Comparison of ENCODE assay signal across 1 cellular context in the genomic region with DNA sequence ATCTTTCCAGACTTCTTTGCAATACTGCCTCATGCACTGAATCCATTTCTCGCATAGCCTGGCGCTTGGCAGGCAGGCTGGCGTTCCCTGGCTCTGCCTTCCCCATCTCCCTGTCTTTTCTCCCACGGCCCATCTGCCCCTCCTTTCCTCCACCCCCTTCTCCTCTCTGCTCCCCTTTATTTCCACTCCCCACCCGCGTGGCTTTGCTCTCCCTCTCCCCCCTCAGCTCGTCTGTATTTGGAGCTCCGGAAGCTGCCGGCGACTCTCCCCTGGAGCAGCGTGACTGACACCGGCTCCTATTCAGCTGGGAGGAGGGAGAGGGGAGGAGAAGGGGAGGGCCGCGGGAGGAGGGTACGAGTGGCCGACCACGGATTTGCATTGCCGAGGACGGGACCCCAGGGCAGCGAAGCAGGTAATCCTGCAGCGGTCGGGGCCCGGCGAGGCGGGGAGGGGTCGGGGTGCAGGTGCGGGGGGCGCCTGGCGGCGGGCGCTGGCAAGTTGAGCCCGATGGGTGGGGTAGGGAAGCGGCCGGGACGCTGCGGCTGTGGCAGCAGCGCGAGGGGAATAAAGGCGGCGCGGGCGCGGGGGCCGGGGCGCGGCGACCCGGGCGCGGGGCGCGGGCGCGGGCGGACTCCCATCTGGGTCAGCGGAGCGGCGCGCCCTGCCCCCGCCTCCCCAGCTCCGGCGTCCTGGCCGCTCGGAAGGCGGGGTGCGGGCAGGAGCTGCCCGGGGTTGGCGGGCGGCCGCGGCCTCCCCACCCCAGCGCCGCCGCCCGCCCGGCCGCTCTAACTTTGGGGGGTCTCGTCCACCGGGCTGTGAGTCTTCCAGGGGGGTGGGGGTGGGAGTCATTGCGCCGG.
TF ChIP-seq lines count a peak whose summit lies in the region.

A gene with protein sequence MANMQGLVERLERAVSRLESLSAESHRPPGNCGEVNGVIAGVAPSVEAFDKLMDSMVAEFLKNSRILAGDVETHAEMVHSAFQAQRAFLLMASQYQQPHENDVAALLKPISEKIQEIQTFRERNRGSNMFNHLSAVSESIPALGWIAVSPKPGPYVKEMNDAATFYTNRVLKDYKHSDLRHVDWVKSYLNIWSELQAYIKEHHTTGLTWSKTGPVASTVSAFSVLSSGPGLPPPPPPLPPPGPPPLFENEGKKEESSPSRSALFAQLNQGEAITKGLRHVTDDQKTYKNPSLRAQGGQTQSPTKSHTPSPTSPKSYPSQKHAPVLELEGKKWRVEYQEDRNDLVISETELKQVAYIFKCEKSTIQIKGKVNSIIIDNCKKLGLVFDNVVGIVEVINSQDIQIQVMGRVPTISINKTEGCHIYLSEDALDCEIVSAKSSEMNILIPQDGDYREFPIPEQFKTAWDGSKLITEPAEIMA (plus strand): TSS at position 261 of the 857 bp plus-strand sequence. CDS start 27,961 bp downstream, outside the sequence.

TF ChIP-seq in HepG2, 621 proteins besides CTCF, POLR2A, EP300 and RAD21 (continued from another document and continues in another):
- TF ChIP-seq, protein P1, sequence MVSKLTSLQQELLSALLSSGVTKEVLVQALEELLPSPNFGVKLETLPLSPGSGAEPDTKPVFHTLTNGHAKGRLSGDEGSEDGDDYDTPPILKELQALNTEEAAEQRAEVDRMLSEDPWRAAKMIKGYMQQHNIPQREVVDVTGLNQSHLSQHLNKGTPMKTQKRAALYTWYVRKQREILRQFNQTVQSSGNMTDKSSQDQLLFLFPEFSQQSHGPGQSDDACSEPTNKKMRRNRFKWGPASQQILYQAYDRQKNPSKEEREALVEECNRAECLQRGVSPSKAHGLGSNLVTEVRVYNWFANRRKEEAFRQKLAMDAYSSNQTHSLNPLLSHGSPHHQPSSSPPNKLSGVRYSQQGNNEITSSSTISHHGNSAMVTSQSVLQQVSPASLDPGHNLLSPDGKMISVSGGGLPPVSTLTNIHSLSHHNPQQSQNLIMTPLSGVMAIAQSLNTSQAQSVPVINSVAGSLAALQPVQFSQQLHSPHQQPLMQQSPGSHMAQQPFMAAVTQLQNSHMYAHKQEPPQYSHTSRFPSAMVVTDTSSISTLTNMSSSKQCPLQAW (CRISPR knock-in tag; IDR thresholded peaks at IDR 0.05): peak; percentile 84
- no peak for TF ChIP-seq ZNF225 (CRISPR knock-in tag; IDR thresholded peaks at IDR 0.05)
- peak; percentile 75 for TF ChIP-seq SPEN (CRISPR knock-in tag; IDR thresholded peaks at IDR 0.05; ENCODE audit: low read depth)
- TF ChIP-seq EHMT2 (IDR thresholded peaks at IDR 0.05; ENCODE audit: borderline replicate concordance, low read depth, low read length): no peak
- no peak for TF ChIP-seq ZNF124 (CRISPR knock-in tag; IDR thresholded peaks at IDR 0.05)
- TF ChIP-seq BORCS8-MEF2B (CRISPR knock-in tag; IDR thresholded peaks at IDR 0.05): peak; percentile 83
- no peak for TF ChIP-seq NR2F2 (IDR thresholded peaks at IDR 0.05; ENCODE audit: borderline replicate concordance, low read depth)
- no peak for TF ChIP-seq ZNF382 (CRISPR knock-in tag; IDR thresholded peaks at IDR 0.05; ENCODE audit: borderline replicate concordance)
- no peak for TF ChIP-seq CHCHD3 (CRISPR knock-in tag; IDR thresholded peaks at IDR 0.05)
- no peak for TF ChIP-seq NR1H2 (CRISPR knock-in tag; IDR thresholded peaks at IDR 0.05; ENCODE audit: borderline replicate concordance, low read depth)
- peak; percentile 43; the same call in 1 of the 2 replicates for TF ChIP-seq ERF (CRISPR knock-in tag; IDR thresholded peaks at IDR 0.05)
- TF ChIP-seq, protein P2, sequence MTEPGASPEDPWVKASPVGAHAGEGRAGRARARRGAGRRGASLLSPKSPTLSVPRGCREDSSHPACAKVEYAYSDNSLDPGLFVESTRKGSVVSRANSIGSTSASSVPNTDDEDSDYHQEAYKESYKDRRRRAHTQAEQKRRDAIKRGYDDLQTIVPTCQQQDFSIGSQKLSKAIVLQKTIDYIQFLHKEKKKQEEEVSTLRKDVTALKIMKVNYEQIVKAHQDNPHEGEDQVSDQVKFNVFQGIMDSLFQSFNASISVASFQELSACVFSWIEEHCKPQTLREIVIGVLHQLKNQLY (CRISPR knock-in tag; IDR thresholded peaks at IDR 0.05): peak; percentile 47; the same call in 1 of the 2 replicates
- no peak; the same call in 1 of the 2 replicates for TF ChIP-seq ZNF605 (CRISPR knock-in tag; IDR thresholded peaks at IDR 0.05)
- TF ChIP-seq MAZ (IDR thresholded peaks at IDR 0.05; ENCODE audit: borderline replicate concordance, low read depth, low read length): peak; percentile 47; the same call in 1 of the 2 replicates
- TF ChIP-seq MAZ (CRISPR knock-in tag; IDR thresholded peaks at IDR 0.05; ENCODE audit: low read depth): peak; percentile 61; the same call in 1 of the 2 replicates
- TF ChIP-seq ZFP36L2 (CRISPR knock-in tag; IDR thresholded peaks at IDR 0.05): no peak
- no peak; the same call in 1 of the 2 replicates for TF ChIP-seq TCF7 (IDR thresholded peaks at IDR 0.05; ENCODE audit: low read depth)
- no peak; the same call in 1 of the 2 replicates for TF ChIP-seq IRX3 (CRISPR knock-in tag; IDR thresholded peaks at IDR 0.05; ENCODE audit: borderline replicate concordance, low read depth)
- no peak for TF ChIP-seq ZNF816 (CRISPR knock-in tag; IDR thresholded peaks at IDR 0.05; ENCODE audit: borderline replicate concordance)
- TF ChIP-seq, protein P3, sequence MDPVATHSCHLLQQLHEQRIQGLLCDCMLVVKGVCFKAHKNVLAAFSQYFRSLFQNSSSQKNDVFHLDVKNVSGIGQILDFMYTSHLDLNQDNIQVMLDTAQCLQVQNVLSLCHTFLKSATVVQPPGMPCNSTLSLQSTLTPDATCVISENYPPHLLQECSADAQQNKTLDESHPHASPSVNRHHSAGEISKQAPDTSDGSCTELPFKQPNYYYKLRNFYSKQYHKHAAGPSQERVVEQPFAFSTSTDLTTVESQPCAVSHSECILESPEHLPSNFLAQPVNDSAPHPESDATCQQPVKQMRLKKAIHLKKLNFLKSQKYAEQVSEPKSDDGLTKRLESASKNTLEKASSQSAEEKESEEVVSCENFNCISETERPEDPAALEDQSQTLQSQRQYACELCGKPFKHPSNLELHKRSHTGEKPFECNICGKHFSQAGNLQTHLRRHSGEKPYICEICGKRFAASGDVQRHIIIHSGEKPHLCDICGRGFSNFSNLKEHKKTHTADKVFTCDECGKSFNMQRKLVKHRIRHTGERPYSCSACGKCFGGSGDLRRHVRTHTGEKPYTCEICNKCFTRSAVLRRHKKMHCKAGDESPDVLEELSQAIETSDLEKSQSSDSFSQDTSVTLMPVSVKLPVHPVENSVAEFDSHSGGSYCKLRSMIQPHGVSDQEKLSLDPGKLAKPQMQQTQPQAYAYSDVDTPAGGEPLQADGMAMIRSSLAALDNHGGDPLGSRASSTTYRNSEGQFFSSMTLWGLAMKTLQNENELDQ (CRISPR knock-in tag; IDR thresholded peaks at IDR 0.05; ENCODE audit: borderline replicate concordance): no peak
- TF ChIP-seq GZF1 (CRISPR knock-in tag; IDR thresholded peaks at IDR 0.05): no peak
- no peak for TF ChIP-seq CAMTA2 (CRISPR knock-in tag; IDR thresholded peaks at IDR 0.05; ENCODE audit: borderline replicate concordance)
- TF ChIP-seq ZNF557 (CRISPR knock-in tag; IDR thresholded peaks at IDR 0.05): no peak
- TF ChIP-seq STAT5B (CRISPR knock-in tag; IDR thresholded peaks at IDR 0.05): no peak
- TF ChIP-seq FOXK1 (CRISPR knock-in tag; IDR thresholded peaks at IDR 0.05; ENCODE audit: borderline replicate concordance, low read depth): no peak
- TF ChIP-seq IRF2 (CRISPR knock-in tag; IDR thresholded peaks at IDR 0.05): no peak; the same call in 1 of the 2 replicates
- peak; percentile 84; the same call in 1 of the 2 replicates for TF ChIP-seq FOXC1 (CRISPR knock-in tag; IDR thresholded peaks at IDR 0.05; ENCODE audit: borderline replicate concordance)
- TF ChIP-seq, protein P4, sequence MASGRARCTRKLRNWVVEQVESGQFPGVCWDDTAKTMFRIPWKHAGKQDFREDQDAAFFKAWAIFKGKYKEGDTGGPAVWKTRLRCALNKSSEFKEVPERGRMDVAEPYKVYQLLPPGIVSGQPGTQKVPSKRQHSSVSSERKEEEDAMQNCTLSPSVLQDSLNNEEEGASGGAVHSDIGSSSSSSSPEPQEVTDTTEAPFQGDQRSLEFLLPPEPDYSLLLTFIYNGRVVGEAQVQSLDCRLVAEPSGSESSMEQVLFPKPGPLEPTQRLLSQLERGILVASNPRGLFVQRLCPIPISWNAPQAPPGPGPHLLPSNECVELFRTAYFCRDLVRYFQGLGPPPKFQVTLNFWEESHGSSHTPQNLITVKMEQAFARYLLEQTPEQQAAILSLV (CRISPR knock-in tag; IDR thresholded peaks at IDR 0.05; ENCODE audit: borderline replicate concordance): peak; percentile 81
- TF ChIP-seq, protein P5, sequence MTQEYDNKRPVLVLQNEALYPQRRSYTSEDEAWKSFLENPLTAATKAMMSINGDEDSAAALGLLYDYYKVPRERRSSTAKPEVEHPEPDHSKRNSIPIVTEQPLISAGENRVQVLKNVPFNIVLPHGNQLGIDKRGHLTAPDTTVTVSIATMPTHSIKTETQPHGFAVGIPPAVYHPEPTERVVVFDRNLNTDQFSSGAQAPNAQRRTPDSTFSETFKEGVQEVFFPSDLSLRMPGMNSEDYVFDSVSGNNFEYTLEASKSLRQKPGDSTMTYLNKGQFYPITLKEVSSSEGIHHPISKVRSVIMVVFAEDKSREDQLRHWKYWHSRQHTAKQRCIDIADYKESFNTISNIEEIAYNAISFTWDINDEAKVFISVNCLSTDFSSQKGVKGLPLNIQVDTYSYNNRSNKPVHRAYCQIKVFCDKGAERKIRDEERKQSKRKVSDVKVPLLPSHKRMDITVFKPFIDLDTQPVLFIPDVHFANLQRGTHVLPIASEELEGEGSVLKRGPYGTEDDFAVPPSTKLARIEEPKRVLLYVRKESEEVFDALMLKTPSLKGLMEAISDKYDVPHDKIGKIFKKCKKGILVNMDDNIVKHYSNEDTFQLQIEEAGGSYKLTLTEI (CRISPR knock-in tag; conservative IDR thresholded peaks at IDR 0.05): no peak; the same call in 1 of the 2 replicates
- TF ChIP-seq, protein P6, sequence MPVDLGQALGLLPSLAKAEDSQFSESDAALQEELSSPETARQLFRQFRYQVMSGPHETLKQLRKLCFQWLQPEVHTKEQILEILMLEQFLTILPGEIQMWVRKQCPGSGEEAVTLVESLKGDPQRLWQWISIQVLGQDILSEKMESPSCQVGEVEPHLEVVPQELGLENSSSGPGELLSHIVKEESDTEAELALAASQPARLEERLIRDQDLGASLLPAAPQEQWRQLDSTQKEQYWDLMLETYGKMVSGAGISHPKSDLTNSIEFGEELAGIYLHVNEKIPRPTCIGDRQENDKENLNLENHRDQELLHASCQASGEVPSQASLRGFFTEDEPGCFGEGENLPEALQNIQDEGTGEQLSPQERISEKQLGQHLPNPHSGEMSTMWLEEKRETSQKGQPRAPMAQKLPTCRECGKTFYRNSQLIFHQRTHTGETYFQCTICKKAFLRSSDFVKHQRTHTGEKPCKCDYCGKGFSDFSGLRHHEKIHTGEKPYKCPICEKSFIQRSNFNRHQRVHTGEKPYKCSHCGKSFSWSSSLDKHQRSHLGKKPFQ (CRISPR knock-in tag; IDR thresholded peaks at IDR 0.05; ENCODE audit: insufficient replicate concordance): no peak
- no peak for TF ChIP-seq GTF3A (CRISPR knock-in tag; conservative IDR thresholded peaks at IDR 0.05)
- peak; percentile 83; the same call in 1 of the 2 replicates for TF ChIP-seq ZNF33B (CRISPR knock-in tag; IDR thresholded peaks at IDR 0.05)
- TF ChIP-seq, protein P7, sequence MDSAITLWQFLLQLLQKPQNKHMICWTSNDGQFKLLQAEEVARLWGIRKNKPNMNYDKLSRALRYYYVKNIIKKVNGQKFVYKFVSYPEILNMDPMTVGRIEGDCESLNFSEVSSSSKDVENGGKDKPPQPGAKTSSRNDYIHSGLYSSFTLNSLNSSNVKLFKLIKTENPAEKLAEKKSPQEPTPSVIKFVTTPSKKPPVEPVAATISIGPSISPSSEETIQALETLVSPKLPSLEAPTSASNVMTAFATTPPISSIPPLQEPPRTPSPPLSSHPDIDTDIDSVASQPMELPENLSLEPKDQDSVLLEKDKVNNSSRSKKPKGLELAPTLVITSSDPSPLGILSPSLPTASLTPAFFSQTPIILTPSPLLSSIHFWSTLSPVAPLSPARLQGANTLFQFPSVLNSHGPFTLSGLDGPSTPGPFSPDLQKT (CRISPR knock-in tag; IDR thresholded peaks at IDR 0.05; ENCODE audit: borderline replicate concordance): no peak
- TF ChIP-seq TEAD2 (CRISPR knock-in tag; IDR thresholded peaks at IDR 0.05): no peak
- no peak for TF ChIP-seq ZNF737 (CRISPR knock-in tag; IDR thresholded peaks at IDR 0.05; ENCODE audit: borderline replicate concordance)
- TF ChIP-seq SIN3A (IDR thresholded peaks at IDR 0.05; ENCODE audit: borderline replicate concordance, low read depth, low read length): peak; percentile 78; the same call in 1 of the 2 replicates
- TF ChIP-seq, protein P8, sequence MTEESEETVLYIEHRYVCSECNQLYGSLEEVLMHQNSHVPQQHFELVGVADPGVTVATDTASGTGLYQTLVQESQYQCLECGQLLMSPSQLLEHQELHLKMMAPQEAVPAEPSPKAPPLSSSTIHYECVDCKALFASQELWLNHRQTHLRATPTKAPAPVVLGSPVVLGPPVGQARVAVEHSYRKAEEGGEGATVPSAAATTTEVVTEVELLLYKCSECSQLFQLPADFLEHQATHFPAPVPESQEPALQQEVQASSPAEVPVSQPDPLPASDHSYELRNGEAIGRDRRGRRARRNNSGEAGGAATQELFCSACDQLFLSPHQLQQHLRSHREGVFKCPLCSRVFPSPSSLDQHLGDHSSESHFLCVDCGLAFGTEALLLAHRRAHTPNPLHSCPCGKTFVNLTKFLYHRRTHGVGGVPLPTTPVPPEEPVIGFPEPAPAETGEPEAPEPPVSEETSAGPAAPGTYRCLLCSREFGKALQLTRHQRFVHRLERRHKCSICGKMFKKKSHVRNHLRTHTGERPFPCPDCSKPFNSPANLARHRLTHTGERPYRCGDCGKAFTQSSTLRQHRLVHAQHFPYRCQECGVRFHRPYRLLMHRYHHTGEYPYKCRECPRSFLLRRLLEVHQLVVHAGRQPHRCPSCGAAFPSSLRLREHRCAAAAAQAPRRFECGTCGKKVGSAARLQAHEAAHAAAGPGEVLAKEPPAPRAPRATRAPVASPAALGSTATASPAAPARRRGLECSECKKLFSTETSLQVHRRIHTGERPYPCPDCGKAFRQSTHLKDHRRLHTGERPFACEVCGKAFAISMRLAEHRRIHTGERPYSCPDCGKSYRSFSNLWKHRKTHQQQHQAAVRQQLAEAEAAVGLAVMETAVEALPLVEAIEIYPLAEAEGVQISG (CRISPR knock-in tag; IDR thresholded peaks at IDR 0.05): no peak
- TF ChIP-seq DNMT1 (CRISPR knock-in tag; IDR thresholded peaks at IDR 0.05): 0 out of 2 replicates have a peak, but pooled peaks have one; percentile 55
- no peak for TF ChIP-seq FIP1L1 (IDR thresholded peaks at IDR 0.05; ENCODE audit: borderline replicate concordance, insufficient read depth, low read depth, low read length)
- TF ChIP-seq CEBPB (IDR thresholded peaks at IDR 0.05; ENCODE audit: borderline replicate concordance, low read depth, low read length): no peak
- TF ChIP-seq ZMYM3 (CRISPR knock-in tag; IDR thresholded peaks at IDR 0.05): peak; percentile 61
- TF ChIP-seq ATF7 (IDR thresholded peaks at IDR 0.05): no peak
- no peak for TF ChIP-seq ATF7 (CRISPR knock-in tag; IDR thresholded peaks at IDR 0.05)
- peak; percentile 62; the same call in 1 of the 2 replicates for TF ChIP-seq ZBTB38 (CRISPR knock-in tag; IDR thresholded peaks at IDR 0.05)
- TF ChIP-seq ZNF253 (CRISPR knock-in tag; IDR thresholded peaks at IDR 0.05; ENCODE audit: borderline replicate concordance): no peak
- TF ChIP-seq ZNF256 (CRISPR knock-in tag; conservative IDR thresholded peaks at IDR 0.05): no peak
- TF ChIP-seq ZNF660 (CRISPR knock-in tag; IDR thresholded peaks at IDR 0.05; ENCODE audit: borderline replicate concordance, low read depth): no peak
- TF ChIP-seq ZNF431 (CRISPR knock-in tag; IDR thresholded peaks at IDR 0.05; ENCODE audit: borderline replicate concordance, low read depth): 0 out of 2 replicates have a peak, but pooled peaks have one; percentile 48
- no peak for TF ChIP-seq ZNF724P (CRISPR knock-in tag; IDR thresholded peaks at IDR 0.05; ENCODE audit: borderline replicate concordance)
